In the genomic region with DNA sequence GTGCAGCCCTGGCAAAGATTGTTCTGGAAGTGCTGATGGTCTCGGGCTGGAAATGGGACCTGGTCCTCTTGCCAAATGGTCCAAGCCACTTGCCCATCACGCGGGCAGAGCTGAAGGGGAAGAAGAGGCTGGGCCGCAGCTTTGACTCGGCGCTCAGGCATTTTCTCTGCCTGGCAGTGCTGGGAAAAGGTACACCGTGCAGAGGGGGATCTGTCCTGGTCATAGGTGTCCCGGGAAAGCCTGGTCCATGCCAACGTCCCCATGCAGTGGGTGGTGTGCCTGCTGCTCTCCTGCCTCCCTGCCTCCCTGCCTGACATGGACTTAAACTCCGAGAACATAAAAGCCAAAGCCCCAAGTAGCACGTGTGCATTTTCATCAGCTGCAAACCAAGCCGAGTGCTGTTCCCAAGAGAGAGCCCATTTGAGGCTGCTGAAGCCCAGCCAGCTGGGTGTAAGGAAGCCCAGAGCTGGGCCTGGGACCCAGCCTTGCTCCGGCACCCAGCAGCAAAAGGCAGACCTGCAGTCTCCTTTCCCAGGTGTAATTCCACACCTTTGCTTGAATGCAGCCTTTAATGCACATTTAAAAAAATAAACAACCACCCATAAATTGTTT, we compare ENCODE assay signal across 31 cellular contexts.
"Had no signal": no experiment of that assay in that cellular context is flagged by ENCODE, and none has a peak within 500 bp of the region (broad histone marks: within the 10 kb centered on the region; RNA-seq: fewer than 3 reads in every experiment).

No MANE protein-coding gene starts in this region.

- H3K4me3 ChIP-seq: adrenal gland, body of pancreas, breast epithelium, K562, Peyer's patch had no signal

- H3K4me1 Mint-ChIP-seq: activated CD4-positive, alpha-beta T cell treated with anti-CD3 and anti-CD28 coated beads, Interleukin-2, amount 10 ng/mL, durations not matched to agents 24 days and 14 days had no signal

- H3K4me3 Mint-ChIP-seq: activated CD4-positive, alpha-beta T cell treated with anti-CD3 and anti-CD28 coated beads, Interleukin-2, amount 10 ng/mL, durations not matched to agents 24 days and 14 days; activated CD8-positive, alpha-beta T cell treated with anti-CD3 and anti-CD28 coated beads for 36 hours; activated naive CD4-positive, alpha-beta T cell treated with anti-CD3 and anti-CD28 coated beads for 36 hours; activated T-cell treated with anti-CD3 and anti-CD28 coated beads, Interleukin-2, amount 50 U/mL, for 24 hours had no signal

- H3K36me3 ChIP-seq: adrenal gland, breast epithelium, Peyer's patch had no signal

- H3K27ac ChIP-seq: adrenal gland, body of pancreas, breast epithelium, Peyer's patch had no signal

- H3K27me3 ChIP-seq: adrenal gland, body of pancreas, Peyer's patch had no signal

- ATAC-seq: activated CD8-positive, alpha-beta T cell treated with anti-CD3 and anti-CD28 coated beads for 36 hours; activated naive CD4-positive, alpha-beta T cell treated with anti-CD3 and anti-CD28 coated beads, Interleukin-2, amount 50 U/mL, for 72 hours; body of pancreas; K562; PC-3; Right ventricle myocardium inferior had no signal

- H3K9me3 Mint-ChIP-seq: activated CD4-positive, alpha-beta T cell treated with anti-CD3 and anti-CD28 coated beads, Interleukin-2, amount 10 ng/mL, durations not matched to agents 24 days and 14 days; activated naive CD4-positive, alpha-beta T cell treated with anti-CD3 and anti-CD28 coated beads for 36 hours; activated T-cell treated with anti-CD3 and anti-CD28 coated beads, Interleukin-2, amount 50 U/mL, for 24 hours; activated T-helper 2 cell treated with anti-CD3 and anti-CD28 coated beads, Interferon-gamma antibody, Interleukin-2, Interleukin-4, amounts not matched to agents 10 μg/mL and 5 μg/mL and 100 μg/mL, durations not matched to agents 14 hours and 24 hours and 36 hours had no signal

- H3K27ac Mint-ChIP-seq: activated CD4-positive, alpha-beta T cell treated with anti-CD3 and anti-CD28 coated beads, Interleukin-2, amount 10 ng/mL, durations not matched to agents 24 days and 14 days; activated CD8-positive, alpha-beta T cell treated with anti-CD3 and anti-CD28 coated beads for 36 hours; activated naive CD4-positive, alpha-beta T cell treated with anti-CD3 and anti-CD28 coated beads for 36 hours; activated naive CD4-positive, alpha-beta T cell treated with anti-CD3 and anti-CD28 coated beads, Interleukin-2, amount 50 U/mL, for 72 hours; activated T-cell treated with anti-CD3 and anti-CD28 coated beads, Interleukin-2, amount 50 U/mL, for 24 hours; activated T-helper 2 cell treated with anti-CD3 and anti-CD28 coated beads, Interferon-gamma antibody, Interleukin-2, Interleukin-4, amounts not matched to agents 10 μg/mL and 5 μg/mL and 100 μg/mL, durations not matched to agents 14 hours and 24 hours and 36 hours had no signal

- H3K36me3 Mint-ChIP-seq: activated naive CD4-positive, alpha-beta T cell treated with anti-CD3 and anti-CD28 coated beads, Interleukin-2, amount 50 U/mL, for 72 hours had no signal

- H3K4me1 ChIP-seq: adrenal gland, body of pancreas, breast epithelium, Peyer's patch had no signal

- H3K27me3 Mint-ChIP-seq: activated CD4-positive, alpha-beta T cell treated with anti-CD3 and anti-CD28 coated beads, Interleukin-2, amount 10 ng/mL, durations not matched to agents 24 days and 14 days had no signal

- DNase-seq: activated CD4-positive, alpha-beta T cell treated with anti-CD3 and anti-CD28 coated beads, Interleukin-2, amount 10 ng/mL, durations not matched to agents 24 days and 14 days; activated CD4-positive, alpha-beta T cell treated with anti-CD3 and anti-CD28 coated beads, Interleukin-2, amount 50 U/mL, for 4 hours; activated CD8-positive, alpha-beta T cell treated with anti-CD3 and anti-CD28 coated beads for 36 hours; activated gamma-delta T cell; activated naive CD4-positive, alpha-beta T cell treated with anti-CD3 and anti-CD28 coated beads for 36 hours; activated T-cell treated with anti-CD3 and anti-CD28 coated beads, Interleukin-2, amount 50 U/mL, for 24 hours; adrenal gland; body of pancreas; NCI-H1105; NCI-H1417 treated with DMSO at 0.1 percent for 48 hours; NCI-H1694 treated with DMSO at 0.1 percent for 48 hours; NCI-H2029; NCI-H226; NCI-H446 treated with DMSO at 0.1 percent for 48 hours; NCI-H524; NCI-H69; NCI-H82; NK-92 treated with Interleukin-12 subunit alpha and Interleukin-12 subunit beta, amount 100 ng/mL, for 24 hours; PC-3; Peyer's patch; RPMI8226; SIG-M5; SW 1271; T-helper 1 cell; T-helper 2 cell; T-helper 9 cell had no signal

- H3K9me3 ChIP-seq: adrenal gland, body of pancreas, breast epithelium, Peyer's patch had no signal
